27 cellular contexts compared by ENCODE assay signal in the genomic region with DNA sequence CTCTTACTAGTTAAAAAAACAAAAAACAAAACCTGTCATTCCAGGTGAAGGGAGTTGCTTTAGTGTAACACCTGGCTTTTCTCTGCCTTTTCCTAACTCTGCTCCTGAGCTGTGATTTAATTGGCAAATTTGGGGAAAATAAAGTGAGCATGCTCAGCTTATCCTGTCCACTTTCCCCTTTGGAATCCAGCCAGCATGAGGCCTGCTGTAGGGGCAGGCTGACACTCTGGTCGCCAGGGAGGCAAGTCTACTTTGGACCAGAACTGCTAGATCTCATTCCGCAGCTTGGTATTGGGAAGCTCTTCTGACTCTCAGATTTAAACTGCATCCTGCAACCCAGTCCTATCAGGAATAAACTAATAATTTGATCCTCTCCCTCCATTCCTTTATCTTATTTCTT. TPM values are rescaled to one million over a fixed set of nuclear protein-coding genes. Genes with fewer than 3 reads are reported as not detected.
"Had no signal": no experiment of that assay in that cellular context is flagged by ENCODE, and none has a peak within 500 bp of the region (broad histone marks: within the 10 kb centered on the region; RNA-seq: fewer than 3 reads in every experiment).

No MANE protein-coding gene starts in this region.

- H3K27me3 ChIP-seq: esophagus squamous epithelium, gastrocnemius medialis, sigmoid colon, vagina had no signal

- FAIRE-seq: bronchial epithelial cell, colon, small intestine had no signal

- H3K4me3 ChIP-seq: esophagus squamous epithelium, gastrocnemius medialis, psoas muscle, sigmoid colon, thoracic aorta, vagina had no signal

- H3K9me3 Mint-ChIP-seq: activated CD4-positive, alpha-beta memory T cell treated with anti-CD3 and anti-CD28 coated beads, Interleukin-2, amount 10 ng/mL, durations not matched to agents 7 days and 5 days; activated CD4-positive, alpha-beta T cell treated with anti-CD3 and anti-CD28 coated beads, Interleukin-2, amount 10 ng/mL, durations not matched to agents 7 days and 5 days; activated naive CD4-positive, alpha-beta T cell treated with anti-CD3 and anti-CD28 coated beads, Interleukin-2, amount 50 U/mL, for 72 hours; activated T-cell treated with anti-CD3 and anti-CD28 coated beads, Interleukin-2, amount 50 U/mL, for 4 hours; activated T-helper 2 cell treated with anti-CD3 and anti-CD28 coated beads, Interferon-gamma antibody, Interleukin-2, Interleukin-4, amounts not matched to agents 10 μg/mL and 5 μg/mL and 100 μg/mL, durations not matched to agents 14 hours and 24 hours and 36 hours; naive thymus-derived CD4-positive, alpha-beta T cell; stimulated activated effector memory CD8-positive, alpha-beta T cell treated with anti-CD3 and anti-CD28 coated beads, Interleukin-12 subunit alpha, Interleukin-12 subunit beta, amount 100 ng/mL, for 72 hours; stimulated activated naive CD8-positive, alpha-beta T cell treated with anti-CD3 and anti-CD28 coated beads, Interleukin-15, Interleukin-2, amounts not matched to agents 100 ng/mL and 50 ng/mL, for 24 hours had no signal

- H3K9ac ChIP-seq: parathyroid adenoma had no signal

- H3K9me3 ChIP-seq: esophagus squamous epithelium, gastrocnemius medialis, psoas muscle, sigmoid colon, thoracic aorta, vagina had no signal

- H3K27me3 Mint-ChIP-seq: activated CD4-positive, alpha-beta memory T cell treated with anti-CD3 and anti-CD28 coated beads, Interleukin-2, amount 10 ng/mL, durations not matched to agents 7 days and 5 days; activated CD4-positive, alpha-beta T cell treated with anti-CD3 and anti-CD28 coated beads, Interleukin-2, amount 10 ng/mL, durations not matched to agents 7 days and 5 days; naive thymus-derived CD4-positive, alpha-beta T cell; stimulated activated naive CD8-positive, alpha-beta T cell treated with anti-CD3 and anti-CD28 coated beads, Interleukin-15, Interleukin-2, amounts not matched to agents 100 ng/mL and 50 ng/mL, for 24 hours had no signal

- H3K27ac Mint-ChIP-seq: activated CD4-positive, alpha-beta memory T cell treated with anti-CD3 and anti-CD28 coated beads, Interleukin-2, amount 10 ng/mL, durations not matched to agents 7 days and 5 days; activated CD4-positive, alpha-beta T cell treated with anti-CD3 and anti-CD28 coated beads, Interleukin-2, amount 10 ng/mL, durations not matched to agents 7 days and 5 days; activated T-helper 2 cell treated with anti-CD3 and anti-CD28 coated beads, Interferon-gamma antibody, Interleukin-2, Interleukin-4, amounts not matched to agents 10 μg/mL and 5 μg/mL and 100 μg/mL, durations not matched to agents 14 hours and 24 hours and 36 hours; stimulated activated effector memory CD8-positive, alpha-beta T cell treated with anti-CD3 and anti-CD28 coated beads, Interleukin-12 subunit alpha, Interleukin-12 subunit beta, amount 100 ng/mL, for 72 hours; stimulated activated naive CD8-positive, alpha-beta T cell treated with anti-CD3 and anti-CD28 coated beads, Interleukin-15, Interleukin-2, amounts not matched to agents 100 ng/mL and 50 ng/mL, for 24 hours had no signal

- H3K4me3 Mint-ChIP-seq: activated CD4-positive, alpha-beta memory T cell treated with anti-CD3 and anti-CD28 coated beads, Interleukin-2, amount 10 ng/mL, durations not matched to agents 7 days and 5 days; activated CD4-positive, alpha-beta T cell treated with anti-CD3 and anti-CD28 coated beads, Interleukin-2, amount 10 ng/mL, durations not matched to agents 7 days and 5 days; activated T-cell treated with anti-CD3 and anti-CD28 coated beads, Interleukin-2, amount 50 U/mL, for 4 hours; naive thymus-derived CD4-positive, alpha-beta T cell; stimulated activated effector memory CD8-positive, alpha-beta T cell treated with anti-CD3 and anti-CD28 coated beads, Interleukin-12 subunit alpha, Interleukin-12 subunit beta, amount 100 ng/mL, for 72 hours; stimulated activated naive CD8-positive, alpha-beta T cell treated with anti-CD3 and anti-CD28 coated beads, Interleukin-15, Interleukin-2, amounts not matched to agents 100 ng/mL and 50 ng/mL, for 24 hours had no signal

- DNase-seq: activated CD4-positive, alpha-beta memory T cell treated with anti-CD3 and anti-CD28 coated beads, Interleukin-2, amount 10 ng/mL, durations not matched to agents 7 days and 5 days; activated CD4-positive, alpha-beta T cell treated with anti-CD3 and anti-CD28 coated beads, Interleukin-2, amount 10 ng/mL, durations not matched to agents 7 days and 5 days; activated CD4-positive, CD25-positive, alpha-beta regulatory T cell treated with anti-CD3 and anti-CD28 coated beads, Interleukin-2, amount 50 U/mL, for 72 hours; activated T-cell treated with anti-CD3 and anti-CD28 coated beads, Interleukin-2, amount 50 U/mL, for 4 hours; dermis blood vessel endothelial cell; effector CD4-positive, alpha-beta T cell; esophagus squamous epithelium; gastrocnemius medialis; glutamatergic neuron; islet precursor cell; left ventricle myocardium superior; naive thymus-derived CD4-positive, alpha-beta T cell; psoas muscle; sigmoid colon; small intestine; stimulated activated CD4-positive, alpha-beta T cell treated with anti-CD3 and anti-CD28 coated beads, Interleukin-4, amount 100 ng/mL, for 24 hours; T-helper 9 cell had no signal

- H3K27ac ChIP-seq: esophagus squamous epithelium, gastrocnemius medialis, parathyroid adenoma, psoas muscle, sigmoid colon, vagina had no signal

- H2AFZ ChIP-seq: parathyroid adenoma had no signal

- H3K4me1 Mint-ChIP-seq: stimulated activated effector memory CD8-positive, alpha-beta T cell treated with anti-CD3 and anti-CD28 coated beads, Interleukin-12 subunit alpha, Interleukin-12 subunit beta, amount 100 ng/mL, for 72 hours had no signal

- H3K79me2 ChIP-seq: parathyroid adenoma had no signal

- H3K4me1 ChIP-seq: gastrocnemius medialis, parathyroid adenoma, psoas muscle, vagina had no signal

- H3K36me3 ChIP-seq: esophagus squamous epithelium, gastrocnemius medialis, sigmoid colon, thoracic aorta, vagina had no signal

RNA-seq across cellular contexts. Expression of gene GPR19, which starts 51.3 kb away (rescaled TPM):
- total RNA-seq: bronchial epithelial cell, gastrocnemius medialis, left ventricle myocardium superior, psoas muscle, subcutaneous adipose tissue, vagina had no signal
